ENCODE assay signal across 27 cellular contexts in the genomic region with DNA sequence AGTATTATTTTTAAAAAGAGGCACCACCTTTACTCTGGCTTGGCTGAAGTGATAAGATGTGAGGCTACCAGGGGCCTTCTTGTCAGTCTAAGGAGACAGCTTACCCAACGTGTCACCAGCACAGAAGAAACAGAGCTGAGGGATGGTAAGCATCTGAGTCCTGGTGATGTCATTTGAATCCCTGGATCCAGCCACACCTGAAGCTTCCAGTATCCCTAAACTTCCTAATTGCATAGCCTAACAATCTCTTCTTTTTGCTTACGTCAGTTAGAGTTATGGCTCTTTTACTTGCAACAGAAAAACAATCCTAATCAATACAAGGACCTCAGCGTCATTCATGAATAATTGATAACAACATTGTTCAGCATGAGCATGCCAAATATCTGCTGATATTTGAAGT.
"Had no signal": no experiment of that assay in that cellular context is flagged by ENCODE, and none has a peak within 500 bp of the region (broad histone marks: within the 10 kb centered on the region; RNA-seq: fewer than 3 reads in every experiment).

No MANE protein-coding gene starts in this region.

- H3K9me3 ChIP-seq: stomach, suprapubic skin, testis, thoracic aorta, thyroid gland, tibial artery, tibial nerve, transverse colon, upper lobe of left lung, upper lobe of right lung, uterus, vagina had no signal

- DNase-seq: stimulated activated CD4-positive, alpha-beta T cell treated with anti-CD3 and anti-CD28 coated beads, Interleukin-2, amount 100 ng/mL, for 48 hours; stimulated activated CD4-positive, alpha-beta T cell treated with anti-CD3 and anti-CD28 coated beads, Interleukin-4, amount 100 ng/mL, for 1 hour; stimulated activated CD4-positive, alpha-beta T cell treated with anti-CD3 and anti-CD28 coated beads, Interleukin-4, amount 100 ng/mL, for 24 hours; stimulated activated CD4-positive, alpha-beta T cell treated with anti-CD3 and anti-CD28 coated beads, Interleukin-4, amount 100 ng/mL, for 4 hours; stimulated activated CD8-positive, alpha-beta memory T cell treated with anti-CD3 and anti-CD28 coated beads, Interleukin-4, amount 100 ng/mL, for 48 hours; stimulated activated naive B cell treated with anti-CD40 and anti-IgM and Interleukin-4, amounts not matched to agents 10 μg/mL and 1 μg/mL and 100 μg/mL, for 72 hours; stimulated activated naive CD4-positive, alpha-beta T cell; stimulated activated naive CD4-positive, alpha-beta T cell treated with Interleukin-2 at 50 U/mL for 16 hours; stimulated activated naive CD8-positive, alpha-beta T cell treated with anti-CD3 and anti-CD28 coated beads, Interleukin-15, amount 100 ng/mL, for 72 hours; stimulated activated naive CD8-positive, alpha-beta T cell treated with anti-CD3 and anti-CD28 coated beads, Interleukin-15, Interleukin-2, amounts not matched to agents 100 U/mL and 50 U/mL, for 24 hours; stomach; substantia nigra; testis; thyroid gland; tibial artery; transverse colon; trophoblast cell; upper lobe of left lung; upper lobe of right lung; uterus had no signal

- H3K4me3 ChIP-seq: stomach, suprapubic skin, testis, thoracic aorta, thyroid gland, tibial artery, tibial nerve, transverse colon, upper lobe of left lung, upper lobe of right lung, uterus, vagina had no signal

- H3K36me3 ChIP-seq: stomach, suprapubic skin, thoracic aorta, thyroid gland, tibial artery, tibial nerve, transverse colon, upper lobe of left lung, upper lobe of right lung, uterus, vagina had no signal

- H3K4me1 ChIP-seq: stomach, suprapubic skin, testis, thyroid gland, tibial artery, tibial nerve, transverse colon, upper lobe of left lung, upper lobe of right lung, uterus, vagina had no signal

- ATAC-seq: stimulated activated effector memory CD8-positive, alpha-beta T cell treated with anti-CD3 and anti-CD28 coated beads, Interleukin-12 subunit alpha, Interleukin-12 subunit beta, amount 100 ng/mL, for 72 hours; stimulated activated memory B cell treated with anti-CD40 and anti-IgM and Interleukin-4, amounts not matched to agents 10 μg/mL and 1 μg/mL and 100 μg/mL, for 72 hours; stimulated activated naive B cell treated with anti-CD40 and anti-IgM and Interleukin-4, amounts not matched to agents 10 μg/mL and 1 μg/mL and 100 μg/mL, for 72 hours; stimulated activated naive CD8-positive, alpha-beta T cell treated with anti-CD3 and anti-CD28 coated beads, Interleukin-15, amount 100 ng/mL, for 72 hours; stimulated activated naive CD8-positive, alpha-beta T cell treated with anti-CD3 and anti-CD28 coated beads, Interleukin-15, Interleukin-2, amounts not matched to agents 100 U/mL and 50 U/mL, for 24 hours; upper lobe of right lung had no signal

- H3K27me3 ChIP-seq: stomach, suprapubic skin, testis, thyroid gland, tibial artery, tibial nerve, transverse colon, upper lobe of left lung, upper lobe of right lung, uterus, vagina had no signal

- H3K27ac ChIP-seq: stomach, suprapubic skin, testis, thoracic aorta, thyroid gland, tibial artery, tibial nerve, transverse colon, upper lobe of left lung, upper lobe of right lung, uterus, vagina had no signal

- FAIRE-seq: urothelium cell line had no signal
